In the genomic region with DNA sequence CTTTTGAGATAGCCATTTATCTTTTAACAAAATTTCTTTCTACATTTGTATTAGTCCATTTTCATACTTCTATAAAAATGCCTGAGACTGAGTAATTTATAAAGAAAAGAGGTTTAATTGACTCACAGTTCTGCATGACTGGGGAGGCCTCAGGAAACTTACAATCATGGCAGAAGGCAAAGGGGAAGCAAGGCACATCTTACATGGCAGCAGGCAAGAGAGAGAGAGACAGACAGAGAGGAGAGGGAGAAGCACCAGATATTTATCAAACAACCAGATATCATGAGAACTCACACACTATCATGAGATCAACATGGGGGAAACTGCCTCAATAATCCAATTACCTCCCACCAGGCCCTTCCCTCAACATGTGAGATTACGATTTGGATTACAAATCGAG, we compare ENCODE assay signal across 17 cellular contexts. TPM values are rescaled to one million over a fixed set of nuclear protein-coding genes. Genes with fewer than 3 reads are reported as not detected.
"Had no signal": no experiment of that assay in that cellular context is flagged by ENCODE, and none has a peak within 500 bp of the region (broad histone marks: within the 10 kb centered on the region; RNA-seq: fewer than 3 reads in every experiment).

No MANE protein-coding gene starts in this region.

RNA-seq across cellular contexts. Expression of a gene that starts 23.2 kb away (rescaled TPM):
- total RNA-seq: activated naive CD4-positive, alpha-beta T cell treated with anti-CD3 and anti-CD28 coated beads for 36 hours; activated naive CD4-positive, alpha-beta T cell treated with anti-CD3 and anti-CD28 coated beads, Interleukin-2, amount 50 U/mL, for 72 hours; activated naive CD8-positive, alpha-beta T cell treated with anti-CD3 and anti-CD28 coated beads for 36 hours; activated naive CD8-positive, alpha-beta T cell treated with anti-CD3 and anti-CD28 coated beads, Interleukin-2, amount 10 ng/mL, durations not matched to agents 7 days and 5 days; activated T-cell treated with anti-CD3 and anti-CD28 coated beads, Interleukin-2, amount 50 U/mL, for 72 hours; activated T-helper 1 cell treated with anti-CD3 and anti-CD28 coated beads, Interleukin-12 subunit alpha, Interleukin-12 subunit beta, Interleukin-2, Interleukin-4 antibody, amounts not matched to agents 30 ng/mL and 10 ng/mL and 1 ng/mL, durations not matched to agents 14 hours and 24 hours and 36 hours; activated T-helper 17 cell treated with anti-CD3 and anti-CD28 coated beads, Interleukin-2, amount 50 U/mL, for 72 hours; activated T-helper 2 cell treated with anti-CD3 and anti-CD28 coated beads, Interferon-gamma antibody, Interleukin-2, Interleukin-4, amounts not matched to agents 10 μg/mL and 5 μg/mL and 100 μg/mL, durations not matched to agents 14 hours and 24 hours and 36 hours; aorta; astrocyte; bronchial epithelial cell; cardiac muscle cell; cardiac septum; cerebellum; chondrocyte had no signal

RNA-seq across cellular contexts. Expression of a gene that starts 57.0 kb away (rescaled TPM):
- total RNA-seq: activated naive CD4-positive, alpha-beta T cell treated with anti-CD3 and anti-CD28 coated beads for 36 hours; activated naive CD4-positive, alpha-beta T cell treated with anti-CD3 and anti-CD28 coated beads, Interleukin-2, amount 50 U/mL, for 72 hours; activated naive CD8-positive, alpha-beta T cell treated with anti-CD3 and anti-CD28 coated beads for 36 hours; activated naive CD8-positive, alpha-beta T cell treated with anti-CD3 and anti-CD28 coated beads, Interleukin-2, amount 10 ng/mL, durations not matched to agents 7 days and 5 days; activated T-cell treated with anti-CD3 and anti-CD28 coated beads, Interleukin-2, amount 50 U/mL, for 4 hours; activated T-cell treated with anti-CD3 and anti-CD28 coated beads, Interleukin-2, amount 50 U/mL, for 72 hours; activated T-helper 1 cell treated with anti-CD3 and anti-CD28 coated beads, Interleukin-12 subunit alpha, Interleukin-12 subunit beta, Interleukin-2, Interleukin-4 antibody, amounts not matched to agents 30 ng/mL and 10 ng/mL and 1 ng/mL, durations not matched to agents 14 hours and 24 hours and 36 hours; activated T-helper 17 cell treated with anti-CD3 and anti-CD28 coated beads, Interleukin-2, amount 50 U/mL, for 72 hours; activated T-helper 2 cell treated with anti-CD3 and anti-CD28 coated beads, Interferon-gamma antibody, Interleukin-2, Interleukin-4, amounts not matched to agents 10 μg/mL and 5 μg/mL and 100 μg/mL, durations not matched to agents 14 hours and 24 hours and 36 hours; ascending aorta; astrocyte; bronchial epithelial cell; cardiac muscle cell; cardiac septum; cerebellum; chondrocyte had no signal
- polyA plus RNA-seq: aorta, cardiac muscle cell had no signal
